ENCODE assay signal across 23 cellular contexts in the genomic region with DNA sequence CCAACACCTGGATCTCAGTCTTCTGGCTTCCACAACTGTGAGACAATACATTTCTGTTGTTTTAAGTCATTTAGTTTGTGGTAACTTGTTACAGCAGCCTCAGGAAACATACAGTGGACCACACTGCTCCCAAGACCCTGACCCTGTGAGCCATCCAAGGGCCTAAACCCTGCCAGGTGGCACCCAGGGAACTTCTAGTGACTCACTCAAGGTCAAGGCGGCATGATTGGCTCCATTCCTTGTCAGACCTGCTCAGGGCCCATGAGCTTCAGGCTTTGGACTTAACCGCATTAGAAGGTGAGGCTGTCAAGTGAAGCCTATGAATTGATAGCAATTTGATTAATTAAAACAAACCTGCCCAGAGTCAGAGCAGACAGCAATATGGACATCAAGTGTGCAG.
"Had no signal": no experiment of that assay in that cellular context is flagged by ENCODE, and none has a peak within 500 bp of the region (broad histone marks: within the 10 kb centered on the region; RNA-seq: fewer than 3 reads in every experiment).

No MANE protein-coding gene starts in this region.

- H3K9me3 ChIP-seq: SJSA1 had no signal

- H3K36me3 ChIP-seq: SJSA1 had no signal

- H3K27me3 ChIP-seq: SJSA1 had no signal

- H3K27ac ChIP-seq: HL-60, SJSA1, SK-N-MC had no signal

- DNase-seq: KBM-7, NCI-H1092, NCI-H1105 treated with DMSO at 0.1 percent for 48 hours, NCI-H1417 treated with DMSO at 0.1 percent for 48 hours, NCI-H146, NCI-H1694 treated with DMSO at 0.1 percent for 48 hours, NCI-H1930, NCI-H2081, NCI-H2171, NCI-H226, NCI-H446, NCI-H510A, NCI-H524 treated with DMSO at 0.1 percent for 48 hours, NCI-H69, NCI-H774, Right ventricle myocardium superior, RPMI8226, SIG-M5 had no signal

- H3K4me3 ChIP-seq: SJSA1, SK-N-MC had no signal

- FAIRE-seq: HTR-8/SVneo, RCC 7860 had no signal
